ENCODE assay signal across 14 cellular contexts in genomic region chr1:149585592-149585991, GRCh38. TPM values are rescaled to one million over a fixed set of nuclear protein-coding genes. Genes with fewer than 3 reads are reported as not detected.
DNase-seq lines count a peak whose midpoint lies in the region; ATAC-seq, FAIRE-seq and TF ChIP-seq lines count a peak whose summit lies in the region.
"Not testable (repeated sequence)": the region's sequence is repeated elsewhere in the genome, so short reads cannot be mapped to it uniquely, and the experiment has no call there.
"Had no signal": no experiment of that assay in that cellular context is flagged by ENCODE, and none has a peak within 500 bp of the region (broad histone marks: within the 10 kb centered on the region; RNA-seq: fewer than 3 reads in every experiment).

No MANE protein-coding gene starts in this region.

- peak overlapping the region; percentile 49 for H3K4me3 Mint-ChIP-seq in CD4-positive, alpha-beta T cell
- not testable (repeated sequence) for H3K4me3 Mint-ChIP-seq in activated T-cell treated with anti-CD3 and anti-CD28 coated beads, Interleukin-2, amount 50 U/mL, for 4 hours; activated naive CD8-positive, alpha-beta T cell treated with anti-CD3 and anti-CD28 coated beads for 36 hours

- H4K20me1 ChIP-seq in HepG2 (ENCODE audit: insufficient read depth, low read length): not testable (repeated sequence)

- DNase-seq in CD4-positive, alpha-beta T cell: peak; percentile 28 to 62 (median 50)
- DNase-seq in MV-4-11 (lab: John Stamatoyannopoulos, UW) (peak; percentile 88), SIG-M5 treated with dmso at 0.1 percent for 504 hours (lab: John Stamatoyannopoulos, UW; ENCODE audit: unreplicated experiment) (peak; percentile 87), HepG2 (ENCODE audit: low spot score) (peak; percentile 24)
- peak; percentile 23 for DNase-seq in activated CD4-positive, alpha-beta T cell treated with anti-CD3 and anti-CD28 coated beads for 48 hours
- peak; percentile 30 for DNase-seq in activated T-cell treated with anti-CD3 and anti-CD28 coated beads, Interleukin-2, amount 50 U/mL, for 4 hours
- peak; percentile 32 for DNase-seq in activated naive CD8-positive, alpha-beta T cell treated with anti-CD3 and anti-CD28 coated beads for 36 hours
- peak; percentile 21 for DNase-seq in stimulated activated CD8-positive, alpha-beta memory T cell treated with anti-CD3 and anti-CD28 coated beads, Interleukin-12 subunit alpha, Interleukin-12 subunit beta, amount 100 ng/mL, for 4 hours (ENCODE audit: low read depth)

- H3K4me1 Mint-ChIP-seq in CD4-positive, alpha-beta T cell (ENCODE audit: low read depth); activated T-cell treated with anti-CD3 and anti-CD28 coated beads, Interleukin-2, amount 50 U/mL, for 4 hours (ENCODE audit: low read depth); activated naive CD8-positive, alpha-beta T cell treated with anti-CD3 and anti-CD28 coated beads for 36 hours: not testable (repeated sequence)

- H3K36me3 ChIP-seq in HepG2 (replicated peaks in 1 of 2; ENCODE audit: control insufficient read depth in 1 of 2, insufficient read depth in 2 of 2, low read length in 2 of 2): not testable (repeated sequence)

- H3K27ac ChIP-seq in CD4-positive, alpha-beta T cell (ENCODE audit: low read depth, low read length); HepG2 (ENCODE audit: extremely low read length, insufficient read depth, low read length): not testable (repeated sequence)

- intact Hi-C loops in CD4-positive, alpha-beta T cell (cut with DNase I, micrococcal nuclease); HepG2 (cut with micrococcal nuclease; ENCODE audit: unreplicated experiment): not testable (repeated sequence)

- FAIRE-seq in HepG2 (lab: Jason Lieb, UNC): not testable (repeated sequence)

- not testable (repeated sequence) for H3K9me3 ChIP-seq in CD4-positive, alpha-beta T cell (ENCODE audit: control insufficient read depth, low read length); HepG2 (ENCODE audit: low read length)

- H3K4me2 ChIP-seq in HepG2 (ENCODE audit: low read depth, low read length): not testable (repeated sequence)

- not testable (repeated sequence) for H3K79me2 ChIP-seq in HepG2 (ENCODE audit: insufficient read depth, low read length)

- in situ Hi-C loops in HepG2 (cut with HindIII; ENCODE audit: extremely low pct_ligation_motif_present, low pct_unique_long_range_greater_than_20kb): not testable (repeated sequence)

- CTCF ChIA-PET in CD4-positive, alpha-beta T cell (lab: Charles Lee); HepG2 (lab: Yijun Ruan, JAX; ENCODE audit: low intra/inter-chr PET ratio, low total read pairs): not testable (repeated sequence)

- not testable (repeated sequence) for H3K9ac ChIP-seq in HepG2 (ENCODE audit: insufficient read depth, low read depth, low read length)

- TF ChIP-seq RAD21 in HepG2 (CRISPR knock-in tag; IDR thresholded peaks at IDR 0.05): not testable (repeated sequence)

- not testable (repeated sequence) for ATAC-seq in CD4-positive, alpha-beta T cell (ENCODE audit: poor library complexity); activated T-cell treated with anti-CD3 and anti-CD28 coated beads, Interleukin-2, amount 50 U/mL, for 4 hours; HepG2

- H3K27me3 ChIP-seq in CD4-positive, alpha-beta T cell (ENCODE audit: control insufficient read depth, insufficient read depth, low read length); HepG2 (ENCODE audit: control insufficient read depth in 1 of 2, insufficient read depth in 2 of 2, low read length in 2 of 2): not testable (repeated sequence)

- not testable (repeated sequence) for H3K27me3 Mint-ChIP-seq in CD4-positive, alpha-beta T cell; activated T-cell treated with anti-CD3 and anti-CD28 coated beads, Interleukin-2, amount 50 U/mL, for 4 hours (ENCODE audit: low read depth); activated naive CD8-positive, alpha-beta T cell treated with anti-CD3 and anti-CD28 coated beads for 36 hours

- H3K4me1 ChIP-seq in HepG2 (ENCODE audit: insufficient read depth, low read length): not testable (repeated sequence)

- peak overlapping the region; percentile 78 for H3K27ac Mint-ChIP-seq in CD4-positive, alpha-beta T cell
- H3K27ac Mint-ChIP-seq in activated naive CD8-positive, alpha-beta T cell treated with anti-CD3 and anti-CD28 coated beads for 36 hours: not testable (repeated sequence)

- H3K4me3 ChIP-seq in HepG2 (replicated peaks in 1 of 3; ENCODE audit: insufficient read depth in 1 of 3, low read depth in 2 of 3, low read length in 3 of 3): not testable (repeated sequence)

- POLR2A ChIA-PET in CD4-positive, alpha-beta T cell (lab: Charles Lee); HepG2 (lab: Yijun Ruan, JAX): not testable (repeated sequence)

- not testable (repeated sequence) for H3K9me3 Mint-ChIP-seq in CD4-positive, alpha-beta T cell; activated T-cell treated with anti-CD3 and anti-CD28 coated beads, Interleukin-2, amount 50 U/mL, for 4 hours; activated naive CD8-positive, alpha-beta T cell treated with anti-CD3 and anti-CD28 coated beads for 36 hours

- not testable (repeated sequence) for TF ChIP-seq EP300 in HepG2 (IDR thresholded peaks at IDR 0.05; ENCODE audit: low read depth in 2 of 2, low read length in 2 of 2); HepG2 (CRISPR knock-in tag; IDR thresholded peaks at IDR 0.05; ENCODE audit: borderline replicate concordance)

- not testable (repeated sequence) for H3K36me3 Mint-ChIP-seq in CD4-positive, alpha-beta T cell (ENCODE audit: low read depth); activated T-cell treated with anti-CD3 and anti-CD28 coated beads, Interleukin-2, amount 50 U/mL, for 4 hours (ENCODE audit: insufficient read depth); activated naive CD8-positive, alpha-beta T cell treated with anti-CD3 and anti-CD28 coated beads for 36 hours

- not testable (repeated sequence) for H2AFZ ChIP-seq in HepG2 (ENCODE audit: low read length)

- TF ChIP-seq POLR2A in HepG2 (IDR thresholded peaks at IDR 0.05; ENCODE audit: insufficient read depth in 1 of 2, low read depth in 2 of 2, low read length in 2 of 2): not testable (repeated sequence)

- TF ChIP-seq CTCF in CD4-positive, alpha-beta T cell (IDR thresholded peaks at IDR 0.05); HepG2 (CRISPR knock-in tag; IDR thresholded peaks at IDR 0.05): not testable (repeated sequence)

- BruUV-seq in HepG2 (replicated peaks; lab: Mats Ljungman, UMichigan): not testable (repeated sequence)

- 0% methylated on average over 2 of the region's 2 CpGs for whole genome bisulfite sequencing in HepG2 (ENCODE audit: low lambda C conversion rate)

TF ChIP-seq in HepG2, 621 proteins besides CTCF, POLR2A, EP300 and RAD21 (continues in another document):
- TF ChIP-seq FOXA3 (CRISPR knock-in tag; IDR thresholded peaks at IDR 0.05): 0 out of 2 replicates have a peak, but pooled peaks have one; percentile 14
- TF ChIP-seq ZNF792 (CRISPR knock-in tag; IDR thresholded peaks at IDR 0.05): 0 out of 2 replicates have a peak, but pooled peaks have one; percentile 21
- TF ChIP-seq FOXA1 (IDR thresholded peaks at IDR 0.05): not testable (repeated sequence)
- TF ChIP-seq FOXA1 (CRISPR knock-in tag; IDR thresholded peaks at IDR 0.05): peak; percentile 44; the same call in 1 of the 2 replicates

RNA-seq across cellular contexts. Expression of gene PPIAL4C, which starts 1.9 kb away (rescaled TPM):
- not detected for total RNA-seq in CD4-positive, alpha-beta T cell
- total RNA-seq in activated T-cell treated with anti-CD3 and anti-CD28 coated beads, Interleukin-2, amount 50 U/mL, for 4 hours: under 1 TPM in 1 of 3 donors, not detected in 2; 0.40 TPM
- not detected for total RNA-seq in activated naive CD8-positive, alpha-beta T cell treated with anti-CD3 and anti-CD28 coated beads for 36 hours
- total RNA-seq in HepG2 (2016; rRNA removed; fragmentation: Illumina TruSeq; extraction: Trizol): 0.41 TPM in 1 of 2 replicates, not detected in the other
- total RNA-seq in HepG2 (2016; cell fraction: cytosol; rRNA removed; fragmentation: Illumina TruSeq; extraction: Trizol; ENCODE audit: low read depth): not detected in 2 replicates
- not detected in 2 replicates for total RNA-seq in HepG2 (2016; cell fraction: insoluble cytoplasmic fraction; rRNA removed; fragmentation: Illumina TruSeq; extraction: Trizol)
- total RNA-seq in HepG2 (2016; cell fraction: membrane; rRNA removed; fragmentation: Illumina TruSeq; extraction: Trizol): not detected in 2 replicates
- total RNA-seq in HepG2 (2016; cell fraction: nucleus; rRNA removed; fragmentation: Illumina TruSeq; extraction: Trizol): not detected in 2 replicates
- not detected in 2 replicates for polyA plus RNA-seq in HepG2 (2011; rRNA removed)
- polyA plus RNA-seq in HepG2 (2011; cell fraction: cytosol; rRNA removed): not detected in 2 replicates
- polyA plus RNA-seq in HepG2 (2011; cell fraction: nucleus; rRNA removed): not detected in 2 replicates
- not detected in 2 replicates for polyA plus RNA-seq in HepG2 (2012)
- polyA plus RNA-seq in HepG2 (2016; cell fraction: cytosol; fragmentation: Illumina TruSeq; extraction: Trizol; ENCODE audit: low read depth): not detected in 2 replicates
- not detected in 2 replicates for polyA plus RNA-seq in HepG2 (2016; cell fraction: insoluble cytoplasmic fraction; fragmentation: Illumina TruSeq; extraction: Trizol; ENCODE audit: low read depth)
- not detected in 2 replicates for polyA plus RNA-seq in HepG2 (2016; cell fraction: membrane; fragmentation: Illumina TruSeq; extraction: Trizol; ENCODE audit: low read depth)
- not detected in 2 replicates for polyA plus RNA-seq in HepG2 (2016; cell fraction: nucleus; fragmentation: Illumina TruSeq; extraction: Trizol; ENCODE audit: insufficient read depth, low read depth)
- not detected in 2 replicates for polyA minus RNA-seq in HepG2 (2011; rRNA and poly(A)+ RNA removed; ENCODE audit: low replicate concordance)
- not detected in 2 replicates for polyA minus RNA-seq in HepG2 (2011; cell fraction: cytosol; rRNA and poly(A)+ RNA removed)
- not detected in 2 replicates for polyA minus RNA-seq in HepG2 (2011; cell fraction: nucleus; rRNA and poly(A)+ RNA removed)
- total RNA-seq: A673, Daoy, GM23248, HT-29, progenitor cell of endocrine pancreas, Right ventricle myocardium inferior had no signal
- polyA plus RNA-seq: GM23248 had no signal

Comparison
In these comparisons a context has a peak if more than half of its experiments do, and no peak if none do; other contexts are left out.
1. DNase-seq: peak in every context shown above with its lines; median percentile 88 in MV-4-11; 87 in SIG-M5 treated with dmso at 0.1 percent for 504 hours; 50 in CD4-positive, alpha-beta T cell; 32 in activated naive CD8-positive, alpha-beta T cell treated with anti-CD3 and anti-CD28 coated beads for 36 hours; 30 in activated T-cell treated with anti-CD3 and anti-CD28 coated beads, Interleukin-2, amount 50 U/mL, for 4 hours; 24 in HepG2; 23 in activated CD4-positive, alpha-beta T cell treated with anti-CD3 and anti-CD28 coated beads for 48 hours; 21 in stimulated activated CD8-positive, alpha-beta memory T cell treated with anti-CD3 and anti-CD28 coated beads, Interleukin-12 subunit alpha, Interleukin-12 subunit beta, amount 100 ng/mL, for 4 hours.